Comparison of ENCODE assay signal across 1 cellular context in genomic region chr11:394858-395655, GRCh38.
TF ChIP-seq lines count a peak whose summit lies in the region.

No MANE protein-coding gene starts in this region.

TF ChIP-seq in HepG2, 621 proteins besides CTCF, POLR2A, EP300 and RAD21 (continued from another document):
- no peak for TF ChIP-seq PRDM4 (CRISPR knock-in tag; IDR thresholded peaks at IDR 0.05; ENCODE audit: borderline replicate concordance)
- TF ChIP-seq, protein P1, sequence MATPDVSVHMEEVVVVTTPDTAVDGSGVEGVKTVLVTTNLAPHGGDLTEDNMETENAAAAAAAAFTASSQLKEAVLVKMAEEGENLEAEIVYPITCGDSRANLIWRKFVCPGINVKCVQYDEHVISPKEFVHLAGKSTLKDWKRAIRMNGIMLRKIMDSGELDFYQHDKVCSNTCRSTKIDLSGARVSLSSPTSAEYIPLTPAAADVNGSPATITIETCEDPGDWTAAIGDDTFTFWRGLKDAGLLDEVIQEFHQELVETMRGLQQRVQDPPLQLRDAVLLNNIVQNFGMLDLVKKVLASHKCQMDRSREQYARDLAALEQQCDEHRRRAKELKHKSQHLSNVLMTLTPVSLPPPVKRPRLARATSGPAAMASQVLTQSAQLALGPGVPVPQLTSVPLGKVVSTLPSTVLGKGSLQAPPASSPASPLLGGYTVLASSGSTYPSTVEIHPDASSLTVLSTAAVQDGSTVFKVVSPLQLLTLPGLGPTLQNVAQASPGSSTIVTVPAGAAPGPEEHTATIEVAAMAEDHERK (CRISPR knock-in tag; IDR thresholded peaks at IDR 0.05; ENCODE audit: low read depth): no peak
